Comparison of ENCODE assay signal across 13 cellular contexts in genomic region chr4:1293531-1293941, GRCh38. TPM values are rescaled to one million over a fixed set of nuclear protein-coding genes. Genes with fewer than 3 reads are reported as not detected.
A peak's percentile ranks its signal among the peaks of the same experiment; 100 is the strongest.
DNase-seq lines count a peak whose midpoint lies in the region; ATAC-seq and TF ChIP-seq lines count a peak whose summit lies in the region.
"Had no signal": no experiment of that assay in that cellular context is flagged by ENCODE, and none has a peak within 500 bp of the region (broad histone marks: within the 10 kb centered on the region; RNA-seq: fewer than 3 reads in every experiment).

No MANE protein-coding gene starts in this region.

- no peak overlapping the region for H3K4me3 ChIP-seq in right cardiac atrium (ENCODE audit: low read length)
- H3K4me3 ChIP-seq in OCI-LY7 (ENCODE audit: low read depth, low read length, poor library complexity, severe bottlenecking) = no peak overlapping the region
- no peak overlapping the region for H3K4me3 ChIP-seq in thyroid gland (replicated peaks in 1 of 3)
- H3K4me3 ChIP-seq in vagina = no peak overlapping the region

- H3K27me3 Mint-ChIP-seq in activated naive CD4-positive, alpha-beta T cell treated with anti-CD3 and anti-CD28 coated beads for 36 hours (ENCODE audit: low read depth) = no peaks in the 10 kb centered on the region
- H3K27me3 Mint-ChIP-seq: activated naive CD4-positive, alpha-beta T cell treated with anti-CD3 and anti-CD28 coated beads, Interleukin-2, amount 50 U/mL, for 24 hours had no signal

- DNase-seq in right cardiac atrium = no peak
- DNase-seq in Right ventricle myocardium superior = no peak
- DNase-seq in OCI-LY7 (ENCODE audit: low spot score) = peak; percentile 45
- peak; percentile 18 for DNase-seq in kidney tubule cell (ENCODE audit: low spot score)
- no peak for DNase-seq in thyroid gland
- no peak for DNase-seq in vagina (ENCODE audit: extremely low spot score in 2 of 2)
- DNase-seq in activated naive CD4-positive, alpha-beta T cell treated with anti-CD3 and anti-CD28 coated beads for 36 hours = no peak
- DNase-seq: activated CD4-positive, alpha-beta T cell treated with anti-CD3 and anti-CD28 coated beads, Interleukin-2, amount 50 U/mL, for 4 hours; BE2C; NCI-H1092 treated with DMSO at 0.1 percent for 48 hours; NCI-H345 had no signal

- no peak for TF ChIP-seq POLR2A in thyroid gland (IDR thresholded peaks at IDR 0.05)
- TF ChIP-seq POLR2A in vagina (IDR thresholded peaks at IDR 0.05) = no peak

- BruUV-seq in OCI-LY7 (replicated peaks; lab: Mats Ljungman, UMichigan) = no TSS peak

- H3K36me3 ChIP-seq in OCI-LY7 (ENCODE audit: insufficient read depth, low read length) = peaks cover 24% of the 10 kb centered on the region
- H3K36me3 ChIP-seq in thyroid gland = peaks cover 0 to 6% of the 10 kb centered on the region in 2 donors
- H3K36me3 ChIP-seq in vagina = peaks cover 0 to 16% of the 10 kb centered on the region in 2 donors

- TF ChIP-seq CTCF in OCI-LY7 (conservative IDR thresholded peaks at IDR 0.05; ENCODE audit: low read length) (no peak), thyroid gland (IDR thresholded peaks at IDR 0.05) (no peak), vagina (IDR thresholded peaks at IDR 0.05) (no peak)

- peaks cover 10% of the 10 kb centered on the region; the same call in 1 of the 2 replicates for H4K20me1 ChIP-seq in OCI-LY7 (ENCODE audit: insufficient read depth, low read length)

- no peaks in the 10 kb centered on the region for H3K27me3 ChIP-seq in right cardiac atrium (ENCODE audit: control insufficient read depth, insufficient read depth)
- no peaks in the 10 kb centered on the region for H3K27me3 ChIP-seq in thyroid gland
- H3K27me3 ChIP-seq in vagina = no peaks in the 10 kb centered on the region
- H3K27me3 ChIP-seq: BE2C had no signal

- intact Hi-C loops in right cardiac atrium (cut with DNase I) (loop anchor here in 2 of 4 donors (10.0 kb wide), 1 partner anchor 51 kb away; the partner anchor contains the start of gene UVSSA (in 2 of the 2)), Right ventricle myocardium superior (cut with DNase I) (no loop called here), OCI-LY7 (cut with micrococcal nuclease; ENCODE audit: unreplicated experiment) (no loop called here), thyroid gland (cut with DNase I) (no loop called here), vagina (cut with DNase I) (no loop called here)
- intact Hi-C loops in activated naive CD4-positive, alpha-beta T cell treated with anti-CD3 and anti-CD28 coated beads for 36 hours (cut with micrococcal nuclease) = no loop called here

- ATAC-seq in right cardiac atrium = no peak
- ATAC-seq in Right ventricle myocardium superior (ENCODE audit: poor library complexity) = no peak
- ATAC-seq in HG03280 (IDR thresholded peaks at IDR 0.05; ENCODE audit: unreplicated experiment) = no peak

- CTCF ChIA-PET in OCI-LY7 (lab: Charles Lee; ENCODE audit: unreplicated experiment) = no interaction called here
- CTCF ChIA-PET in activated naive CD4-positive, alpha-beta T cell treated with anti-CD3 and anti-CD28 coated beads for 36 hours (lab: Charles Lee) = interaction anchor here (1.0 kb wide), 1 partner anchor 162 kb away, joined by 3 read pairs; no protein-coding TSS in a partner anchor

- POLR2A ChIA-PET in OCI-LY7 (lab: Charles Lee) = no interaction called here

- H3K4me3 Mint-ChIP-seq in activated naive CD4-positive, alpha-beta T cell treated with anti-CD3 and anti-CD28 coated beads for 36 hours = no peak overlapping the region
- H3K4me3 Mint-ChIP-seq: activated naive CD4-positive, alpha-beta T cell treated with anti-CD3 and anti-CD28 coated beads, Interleukin-2, amount 50 U/mL, for 24 hours had no signal

- 84% methylated on average over 4 of the region's 4 CpGs for WGBS in right cardiac atrium
- 92 to 98% methylated on average over 3 to 4 of the region's 4 CpGs for WGBS in thyroid gland, 2 donors

- H3K4me1 Mint-ChIP-seq in activated naive CD4-positive, alpha-beta T cell treated with anti-CD3 and anti-CD28 coated beads for 36 hours (ENCODE audit: low read depth) = peaks cover 61% of the 10 kb centered on the region

- no peaks in the 10 kb centered on the region for H3K9me3 Mint-ChIP-seq in activated naive CD4-positive, alpha-beta T cell treated with anti-CD3 and anti-CD28 coated beads for 36 hours
- H3K9me3 Mint-ChIP-seq: activated naive CD4-positive, alpha-beta T cell treated with anti-CD3 and anti-CD28 coated beads, Interleukin-2, amount 50 U/mL, for 24 hours had no signal

- H3K36me3 Mint-ChIP-seq in activated naive CD4-positive, alpha-beta T cell treated with anti-CD3 and anti-CD28 coated beads for 36 hours (ENCODE audit: low read depth) = peaks cover 8% of the 10 kb centered on the region
- H3K36me3 Mint-ChIP-seq: activated naive CD4-positive, alpha-beta T cell treated with anti-CD3 and anti-CD28 coated beads, Interleukin-2, amount 50 U/mL, for 24 hours had no signal

- no peak overlapping the region for H2AFZ ChIP-seq in OCI-LY7 (ENCODE audit: low read length)

- peak overlapping the region; percentile 26 for H3K4me2 ChIP-seq in OCI-LY7 (ENCODE audit: low read length)

- H3K79me2 ChIP-seq in OCI-LY7 (ENCODE audit: insufficient read depth, low read depth, low read length) = peaks cover 53% of the 10 kb centered on the region

- H3K27ac ChIP-seq in right cardiac atrium (ENCODE audit: low read length) = peak overlapping the region; percentile 4
- peak overlapping the region; percentile 15 for H3K27ac ChIP-seq in OCI-LY7 (ENCODE audit: low read depth, low read length, poor library complexity, severe bottlenecking)
- peak overlapping the region in 2 of 3 donors; percentile 4 to 7 for H3K27ac ChIP-seq in thyroid gland
- H3K27ac ChIP-seq in vagina = no peak overlapping the region

- H3K9me2 ChIP-seq in OCI-LY7 (ENCODE audit: insufficient read depth, low read length) = no peaks in the 10 kb centered on the region

- H3K9me3 ChIP-seq in right cardiac atrium (ENCODE audit: control insufficient read depth, low read length) (no peaks in the 10 kb centered on the region), OCI-LY7 (ENCODE audit: low read length) (no peaks in the 10 kb centered on the region), thyroid gland (no peaks in the 10 kb centered on the region), vagina (no peaks in the 10 kb centered on the region)
- H3K9me3 ChIP-seq: BE2C had no signal

- H3K27ac Mint-ChIP-seq in activated naive CD4-positive, alpha-beta T cell treated with anti-CD3 and anti-CD28 coated beads for 36 hours = no peak overlapping the region
- H3K27ac Mint-ChIP-seq: activated naive CD4-positive, alpha-beta T cell treated with anti-CD3 and anti-CD28 coated beads, Interleukin-2, amount 50 U/mL, for 24 hours had no signal

- peaks cover 20% of the 10 kb centered on the region for H3K4me1 ChIP-seq in right cardiac atrium (ENCODE audit: control insufficient read depth, insufficient read depth, low read length)
- H3K4me1 ChIP-seq in OCI-LY7 (ENCODE audit: insufficient read depth, low read length, poor library complexity, severe bottlenecking) = peaks cover 37% of the 10 kb centered on the region
- H3K4me1 ChIP-seq in thyroid gland = peaks cover 32 to 45% of the 10 kb centered on the region in 2 donors
- H3K4me1 ChIP-seq in vagina = peaks cover 62% of the 10 kb centered on the region
- H3K4me1 ChIP-seq: BE2C had no signal

RNA-seq across cellular contexts. Expression of gene MAEA, which starts 3.8 kb away (rescaled TPM):
- 10 to 100 TPM; 51.6 to 61.8 (median 59.2) TPM for total RNA-seq in right cardiac atrium
- 53.4 TPM for polyA plus RNA-seq in right cardiac atrium
- 50.3 TPM for total RNA-seq in Right ventricle myocardium superior
- total RNA-seq in OCI-LY7 (2014; rRNA removed; shearing (Covaris generic)) = 52.5 and 53.2 TPM in 2 replicates
- total RNA-seq in OCI-LY7 (2022) = 59.3 and 64.2 TPM in 2 replicates
- total RNA-seq in thyroid gland = 10 to 100 TPM; 85.3 to 99.5 (median 87.3) TPM
- 103 TPM for total RNA-seq in vagina
- total RNA-seq in activated naive CD4-positive, alpha-beta T cell treated with anti-CD3 and anti-CD28 coated beads for 36 hours = 10 to 100 TPM; 25.2 to 29.4 TPM

RNA-seq across cellular contexts. Expression of gene CTBP1, which starts 44.6 kb away (rescaled TPM):
- 100 to 1,000 TPM; 123 to 145 (median 134) TPM for total RNA-seq in right cardiac atrium
- polyA plus RNA-seq in right cardiac atrium = 119 TPM
- 133 TPM for total RNA-seq in Right ventricle myocardium superior
- total RNA-seq in OCI-LY7 (2014; rRNA removed; shearing (Covaris generic)) = 286 and 311 TPM in 2 replicates
- total RNA-seq in OCI-LY7 (2022) = 228 and 238 TPM in 2 replicates
- 100 to 1,000 TPM; 102 to 226 (median 177) TPM for total RNA-seq in thyroid gland
- 93.1 TPM for total RNA-seq in vagina
- total RNA-seq in activated naive CD4-positive, alpha-beta T cell treated with anti-CD3 and anti-CD28 coated beads for 36 hours = 100 to 1,000 TPM; 136 to 140 TPM

RNA-seq across cellular contexts. Expression of gene UVSSA, which starts 53.5 kb away (rescaled TPM):
- 1 to 10 TPM; 7.7 to 8.8 (median 8.5) TPM for total RNA-seq in right cardiac atrium
- 5.0 TPM for polyA plus RNA-seq in right cardiac atrium
- total RNA-seq in Right ventricle myocardium superior = 6.7 TPM
- 13.2 and 17.9 TPM in 2 replicates for total RNA-seq in OCI-LY7 (2014; rRNA removed; shearing (Covaris generic))
- 43.2 and 45.0 TPM in 2 replicates for total RNA-seq in OCI-LY7 (2022)
- 10 to 100 TPM; 16.7 to 38.7 (median 27.7) TPM for total RNA-seq in thyroid gland
- 25.5 TPM for total RNA-seq in vagina
- 10 to 100 TPM; 20.0 to 24.3 TPM for total RNA-seq in activated naive CD4-positive, alpha-beta T cell treated with anti-CD3 and anti-CD28 coated beads for 36 hours

Comparison
In these comparisons a context has a peak if more than half of its experiments do, and no peak if none do; other contexts are left out.
1. DNase-seq: peak in OCI-LY7 (single experiment) and kidney tubule cell (single experiment); none in right cardiac atrium (0 of 3), Right ventricle myocardium superior (single experiment), thyroid gland (0 of 2), vagina (0 of 2) and activated naive CD4-positive, alpha-beta T cell treated with anti-CD3 and anti-CD28 coated beads for 36 hours (single experiment).